Comparison of ENCODE assay signal across 18 cellular contexts in the genomic region with DNA sequence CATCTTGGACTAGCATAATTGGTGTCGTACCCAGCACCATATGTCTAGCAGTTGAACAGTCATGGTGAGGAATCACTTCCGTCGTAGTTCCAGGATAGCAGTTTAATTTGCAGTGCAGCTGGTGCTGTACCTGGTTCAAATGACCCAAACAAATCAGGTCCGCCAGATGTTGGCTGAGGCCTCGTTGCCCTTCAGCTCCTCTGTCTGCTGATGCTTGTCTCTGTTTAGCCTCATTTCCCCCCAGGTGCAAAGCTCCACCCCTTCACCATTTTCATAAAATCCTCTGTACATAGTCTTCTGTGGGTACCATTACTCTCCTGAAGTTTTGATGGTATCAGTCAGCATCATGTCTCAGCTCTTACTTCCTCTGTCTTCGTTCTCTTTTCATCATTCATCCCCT. TPM values are rescaled to one million over a fixed set of nuclear protein-coding genes. Genes with fewer than 3 reads are reported as not detected.
A peak's percentile ranks its signal among the peaks of the same experiment; 100 is the strongest.
DNase-seq lines count a peak whose midpoint lies in the region; ATAC-seq and TF ChIP-seq lines count a peak whose summit lies in the region.
"Had no signal": no experiment of that assay in that cellular context is flagged by ENCODE, and none has a peak within 500 bp of the region (broad histone marks: within the 10 kb centered on the region; RNA-seq: fewer than 3 reads in every experiment).

No MANE protein-coding gene starts in this region.

- H3K36me3 ChIP-seq in stomach smooth muscle (ENCODE audit: control insufficient read depth in 2 of 2, insufficient read depth in 2 of 2, low read length in 2 of 2) (peaks cover 0 to 4% of the 10 kb centered on the region in 2 donors), lower lobe of right lung (peaks cover 21% of the 10 kb centered on the region), GM23248 (ENCODE audit: low read depth) (no peaks in the 10 kb centered on the region)

- H3K9me3 ChIP-seq in stomach smooth muscle (ENCODE audit: control insufficient read depth in 2 of 2, low read length in 2 of 2) = no peaks in the 10 kb centered on the region
- H3K9me3 ChIP-seq in lower lobe of right lung = peaks cover 3% of the 10 kb centered on the region
- H3K9me3 ChIP-seq in GM23248 (ENCODE audit: low read depth) = no peaks in the 10 kb centered on the region

- no peaks in the 10 kb centered on the region for H3F3A ChIP-seq in GM23248 (ENCODE audit: insufficient read depth)

- H3K4me1 Mint-ChIP-seq in activated naive CD8-positive, alpha-beta T cell (ENCODE audit: low read depth) = peaks cover 43% of the 10 kb centered on the region
- H3K4me1 Mint-ChIP-seq in activated naive CD8-positive, alpha-beta T cell treated with anti-CD3 and anti-CD28 coated beads for 36 hours = peaks cover 31% of the 10 kb centered on the region
- peaks cover 31% of the 10 kb centered on the region for H3K4me1 Mint-ChIP-seq in central memory CD8-positive, alpha-beta T cell

- peak overlapping the region; percentile 72 for H3K27ac Mint-ChIP-seq in activated naive CD8-positive, alpha-beta T cell
- H3K27ac Mint-ChIP-seq in activated naive CD8-positive, alpha-beta T cell treated with anti-CD3 and anti-CD28 coated beads for 36 hours = no peak overlapping the region
- H3K27ac Mint-ChIP-seq in central memory CD8-positive, alpha-beta T cell (ENCODE audit: low read depth) = peak overlapping the region; percentile 69

- WGBS in GM23248 (ENCODE audit: low coverage in 1 of 2, low lambda C conversion rate in 2 of 2, missing lambda C conversion rate in 2 of 2), 2 experiments = 61 to 62% methylated on average over 6 of the region's 6 CpGs

- H3K9ac ChIP-seq in stomach smooth muscle (ENCODE audit: low read length in 2 of 2) = no peak overlapping the region
- H3K9ac ChIP-seq in GM23248 = no peak overlapping the region

- no peak for TF ChIP-seq CTCF in lower lobe of right lung (IDR thresholded peaks at IDR 0.05)

- H3K27ac ChIP-seq in stomach smooth muscle (ENCODE audit: low read length) (peak overlapping the region; percentile 37), lower lobe of right lung (no peak overlapping the region), GM23248 (no peak overlapping the region)
- H3K27ac ChIP-seq: PC-9, SK-N-MC had no signal

- H3K27me3 Mint-ChIP-seq in activated naive CD8-positive, alpha-beta T cell = no peaks in the 10 kb centered on the region
- no peaks in the 10 kb centered on the region for H3K27me3 Mint-ChIP-seq in activated naive CD8-positive, alpha-beta T cell treated with anti-CD3 and anti-CD28 coated beads for 36 hours
- no peaks in the 10 kb centered on the region for H3K27me3 Mint-ChIP-seq in central memory CD8-positive, alpha-beta T cell

- no peaks in the 10 kb centered on the region for H4K20me1 ChIP-seq in GM23248 (ENCODE audit: insufficient read depth)

- H2AFZ ChIP-seq in GM23248 = no peak overlapping the region
- H2AFZ ChIP-seq: PC-9 had no signal

- H3K4me3 ChIP-seq in stomach smooth muscle (ENCODE audit: low read length in 2 of 2) (no peak overlapping the region), lower lobe of right lung (no peak overlapping the region), GM23248 (no peak overlapping the region)
- H3K4me3 ChIP-seq: PC-9, SK-N-MC had no signal

- H3K36me3 Mint-ChIP-seq in activated naive CD8-positive, alpha-beta T cell = peaks cover 25% of the 10 kb centered on the region
- peaks cover 46% of the 10 kb centered on the region for H3K36me3 Mint-ChIP-seq in activated naive CD8-positive, alpha-beta T cell treated with anti-CD3 and anti-CD28 coated beads for 36 hours
- peaks cover 9% of the 10 kb centered on the region for H3K36me3 Mint-ChIP-seq in central memory CD8-positive, alpha-beta T cell (ENCODE audit: insufficient read depth)

- no peak overlapping the region for H3K4me3 Mint-ChIP-seq in activated naive CD8-positive, alpha-beta T cell
- H3K4me3 Mint-ChIP-seq in activated naive CD8-positive, alpha-beta T cell treated with anti-CD3 and anti-CD28 coated beads for 36 hours = no peak overlapping the region
- no peak overlapping the region for H3K4me3 Mint-ChIP-seq in central memory CD8-positive, alpha-beta T cell
- H3K4me3 Mint-ChIP-seq: H9 had no signal

- H3K9me3 Mint-ChIP-seq in activated naive CD8-positive, alpha-beta T cell (ENCODE audit: low read depth) = peaks cover 3% of the 10 kb centered on the region
- H3K9me3 Mint-ChIP-seq in activated naive CD8-positive, alpha-beta T cell treated with anti-CD3 and anti-CD28 coated beads for 36 hours = peaks cover 19% of the 10 kb centered on the region
- H3K9me3 Mint-ChIP-seq in central memory CD8-positive, alpha-beta T cell = no peaks in the 10 kb centered on the region

- no peaks in the 10 kb centered on the region for H3K79me2 ChIP-seq in GM23248 (ENCODE audit: insufficient read depth)

- H3K4me2 ChIP-seq in GM23248 (ENCODE audit: unreplicated experiment) = no peak overlapping the region
- H3K4me2 ChIP-seq: PC-9 had no signal

- in situ Hi-C loops in GM23248 (cut with MboI) = no loop called here

- ATAC-seq in central memory CD8-positive, alpha-beta T cell (replicated peaks; ENCODE audit: extremely low read depth, poor library complexity, severe bottlenecking) = no peak
- ATAC-seq in lower lobe of right lung = no peak

- DNase-seq in activated naive CD8-positive, alpha-beta T cell treated with anti-CD3 and anti-CD28 coated beads for 36 hours = no peak
- DNase-seq in NCI-H524 (lab: John Stamatoyannopoulos, UW) (peak; percentile 75 to 89), lower lobe of right lung (no peak), NOMO-1 treated with dmso at 0.1 percent for 144 hours (lab: John Stamatoyannopoulos, UW; ENCODE audit: unreplicated experiment) (no peak), GM23248 (no peak)
- DNase-seq in central memory CD8-positive, alpha-beta T cell (ENCODE audit: low spot score in 2 of 2) = no peak
- DNase-seq: AML-193; H9; Karpas-422; MM.1S; NCI-H1436; NCI-H2029 treated with DMSO at 0.1 percent for 48 hours; NCI-H526; NK-92 treated with Interleukin-12 subunit alpha and Interleukin-12 subunit beta, amount 100 ng/mL, for 24 hours; PC-9 had no signal

- H3K9me2 ChIP-seq in GM23248 (ENCODE audit: insufficient read depth) = no peaks in the 10 kb centered on the region

- H3K4me1 ChIP-seq in stomach smooth muscle (ENCODE audit: control insufficient read depth, insufficient read depth, low read length) = no peaks in the 10 kb centered on the region
- peaks cover 1% of the 10 kb centered on the region for H3K4me1 ChIP-seq in lower lobe of right lung
- no peaks in the 10 kb centered on the region for H3K4me1 ChIP-seq in GM23248 (ENCODE audit: insufficient read depth)

- intact Hi-C loops in lower lobe of right lung (cut with DNase I) = no loop called here

- H3K27me3 ChIP-seq in stomach smooth muscle (ENCODE audit: control insufficient read depth in 1 of 2, insufficient read depth in 2 of 2, low read length in 2 of 2) (no peaks in the 10 kb centered on the region), lower lobe of right lung (ENCODE audit: low read depth) (no peaks in the 10 kb centered on the region), GM23248 (replicated peaks; ENCODE audit: insufficient read depth) (no peaks in the 10 kb centered on the region)

RNA-seq across cellular contexts. Expression of a gene that starts 35.1 kb away (rescaled TPM):
- 10 to 100 TPM; 13.2 to 13.7 TPM for total RNA-seq in activated naive CD8-positive, alpha-beta T cell treated with anti-CD3 and anti-CD28 coated beads for 36 hours
- total RNA-seq in lower lobe of right lung = 21.6 TPM
- total RNA-seq in GM23248 (2014; rRNA removed; shearing (Covaris generic)) = 11.8 and 15.6 TPM in 2 replicates
- 18.6 and 18.7 TPM in 2 replicates for polyA plus RNA-seq in GM23248 (2016; fragmentation: Nextera tagmentation; extraction: Ambion mirVana)

RNA-seq across cellular contexts. Expression of a gene that starts 42.7 kb away (rescaled TPM):
- total RNA-seq in activated naive CD8-positive, alpha-beta T cell treated with anti-CD3 and anti-CD28 coated beads for 36 hours = 100 to 1,000 TPM; 168 to 174 TPM
- 27.4 TPM for total RNA-seq in lower lobe of right lung
- 5.8 and 16.3 TPM in 2 replicates for total RNA-seq in GM23248 (2014; rRNA removed; shearing (Covaris generic))
- 71.8 and 78.7 TPM in 2 replicates for polyA plus RNA-seq in GM23248 (2016; fragmentation: Nextera tagmentation; extraction: Ambion mirVana)

Comparison
In these comparisons a context has a peak if more than half of its experiments do, and no peak if none do; other contexts are left out.
1. DNase-seq: peak in NCI-H524 (2 of 2); none in activated naive CD8-positive, alpha-beta T cell treated with anti-CD3 and anti-CD28 coated beads for 36 hours (single experiment), central memory CD8-positive, alpha-beta T cell (0 of 2), lower lobe of right lung (single experiment), NOMO-1 treated with dmso at 0.1 percent for 144 hours (single experiment) and GM23248 (single experiment).